In genomic region chr10:118754132-118754555, GRCh38 we compare ENCODE assay signal across 8 cellular contexts. TPM values are rescaled to one million over a fixed set of nuclear protein-coding genes. Genes with fewer than 3 reads are reported as not detected.
DNase-seq lines count a peak whose midpoint lies in the region; ATAC-seq, FAIRE-seq and TF ChIP-seq lines count a peak whose summit lies in the region.

No MANE protein-coding gene starts in this region.

- H3K27me3 ChIP-seq in BLaER1: no peaks in the 10 kb centered on the region
- H3K27me3 ChIP-seq in brain microvascular endothelial cell (replicated peaks): no peaks in the 10 kb centered on the region
- no peaks in the 10 kb centered on the region for H3K27me3 ChIP-seq in small intestine (ENCODE audit: control insufficient read depth in 2 of 2, insufficient read depth in 2 of 2, low read length in 2 of 2)

- H3K9me3 Mint-ChIP-seq in T-cell: no peaks in the 10 kb centered on the region

- peaks cover 0 to 3% of the 10 kb centered on the region in 2 donors for H3K27me3 Mint-ChIP-seq in T-cell

- ATAC-seq in GM19328 (IDR thresholded peaks at IDR 0.05; ENCODE audit: unreplicated experiment) (peak; percentile 3), HG03460 (IDR thresholded peaks at IDR 0.05; ENCODE audit: unreplicated experiment) (peak; percentile 11), T-cell (replicated peaks in 1 of 4) (peak in 2 of 4 experiments; percentile 0 to 5)

- H3K9me3 ChIP-seq in BLaER1: peaks cover 6% of the 10 kb centered on the region
- no peaks in the 10 kb centered on the region for H3K9me3 ChIP-seq in small intestine (ENCODE audit: control insufficient read depth, low read depth)

- H3K4me3 Mint-ChIP-seq in T-cell: peak overlapping the region; percentile 89 to 92 (median 92)

- H3K4me1 ChIP-seq in BLaER1 (peaks cover 36% of the 10 kb centered on the region), small intestine (ENCODE audit: control insufficient read depth in 2 of 2, insufficient read depth in 1 of 2, low read depth in 1 of 2, low read length in 1 of 2) (no peaks in the 10 kb centered on the region)

- peak overlapping the region; percentile 87 for H3K9ac ChIP-seq in BLaER1

- H3K36me3 Mint-ChIP-seq in T-cell: peaks cover 11% of the 10 kb centered on the region

- POLR2A ChIA-PET in T-cell (lab: Charles Lee): no interaction called here

- peaks cover 44 to 54% (median 46%) of the 10 kb centered on the region in 3 donors for H3K4me1 Mint-ChIP-seq in T-cell

- H3K4me2 ChIP-seq in BLaER1: peak overlapping the region; percentile 95

- peak in 25 of 34 experiments; percentile 1 to 37 (median 16) for DNase-seq in T-cell
- peak; percentile 34 for DNase-seq in brain microvascular endothelial cell
- peak; percentile 67 for DNase-seq in iPS-NIHi7 (ENCODE audit: extremely low spot score)
- peak; percentile 29 for DNase-seq in small intestine
- DNase-seq in SHP77 treated with DMSO at 0.1 percent for 48 hours (lab: John Stamatoyannopoulos, UW): no peak

- H3K36me3 ChIP-seq in BLaER1: peaks cover 17% of the 10 kb centered on the region
- no peaks in the 10 kb centered on the region for H3K36me3 ChIP-seq in brain microvascular endothelial cell (replicated peaks)
- no peaks in the 10 kb centered on the region for H3K36me3 ChIP-seq in small intestine (ENCODE audit: control insufficient read depth in 2 of 2, insufficient read depth in 2 of 2, low read length in 2 of 2)

- no peak for FAIRE-seq in small intestine (lab: Jason Lieb, UNC)

- H3K27ac ChIP-seq in BLaER1: peak overlapping the region; percentile 90
- peak overlapping the region; percentile 75 for H3K27ac ChIP-seq in brain microvascular endothelial cell
- peak overlapping the region; percentile 59 to 88 for H3K27ac ChIP-seq in small intestine (ENCODE audit: low read depth in 1 of 2, low read length in 1 of 2)

- CTCF ChIA-PET in T-cell (lab: Charles Lee): interaction anchor here (0.8 to 3.7 kb wide), 7 partner anchors 18 to 55 kb away, joined by 3 to 18 read pairs (median 6); no protein-coding TSS in a partner anchor

- WGBS in small intestine, 3 donors: 0 to 1% (median 0%) methylated on average over 14 to 26 of the region's 26 CpGs

- H3K4me3 ChIP-seq in BLaER1 (peak overlapping the region; percentile 88), brain microvascular endothelial cell (ENCODE audit: low read depth, low read length) (peak overlapping the region; percentile 91), small intestine (ENCODE audit: low read depth in 1 of 2, low read length in 2 of 2) (peak overlapping the region; percentile 94 to 95)

- H4K20me1 ChIP-seq in BLaER1: peaks cover 55% of the 10 kb centered on the region

- in situ Hi-C loops in brain microvascular endothelial cell (cut with HindIII; ENCODE audit: low pct_ligation_motif_present, low sequenced_read_pairs): no loop called here

- TF ChIP-seq CTCF in brain microvascular endothelial cell (IDR thresholded peaks at IDR 0.05; ENCODE audit: low read depth, low read length, missing control alignments): no peak

- peak overlapping the region; percentile 82 to 83 for H3K27ac Mint-ChIP-seq in T-cell

RNA-seq across cellular contexts. Expression of gene CACUL1, which starts 0.6 kb away (rescaled TPM):
- 10 to 100 TPM; 26.3 to 35.2 (median 27.9) TPM for total RNA-seq in T-cell
- polyA plus RNA-seq in small intestine: 1 to 10 TPM; 3.5 to 7.7 (median 5.8) TPM
